ENCODE assay signal across 1 cellular context in the genomic region with DNA sequence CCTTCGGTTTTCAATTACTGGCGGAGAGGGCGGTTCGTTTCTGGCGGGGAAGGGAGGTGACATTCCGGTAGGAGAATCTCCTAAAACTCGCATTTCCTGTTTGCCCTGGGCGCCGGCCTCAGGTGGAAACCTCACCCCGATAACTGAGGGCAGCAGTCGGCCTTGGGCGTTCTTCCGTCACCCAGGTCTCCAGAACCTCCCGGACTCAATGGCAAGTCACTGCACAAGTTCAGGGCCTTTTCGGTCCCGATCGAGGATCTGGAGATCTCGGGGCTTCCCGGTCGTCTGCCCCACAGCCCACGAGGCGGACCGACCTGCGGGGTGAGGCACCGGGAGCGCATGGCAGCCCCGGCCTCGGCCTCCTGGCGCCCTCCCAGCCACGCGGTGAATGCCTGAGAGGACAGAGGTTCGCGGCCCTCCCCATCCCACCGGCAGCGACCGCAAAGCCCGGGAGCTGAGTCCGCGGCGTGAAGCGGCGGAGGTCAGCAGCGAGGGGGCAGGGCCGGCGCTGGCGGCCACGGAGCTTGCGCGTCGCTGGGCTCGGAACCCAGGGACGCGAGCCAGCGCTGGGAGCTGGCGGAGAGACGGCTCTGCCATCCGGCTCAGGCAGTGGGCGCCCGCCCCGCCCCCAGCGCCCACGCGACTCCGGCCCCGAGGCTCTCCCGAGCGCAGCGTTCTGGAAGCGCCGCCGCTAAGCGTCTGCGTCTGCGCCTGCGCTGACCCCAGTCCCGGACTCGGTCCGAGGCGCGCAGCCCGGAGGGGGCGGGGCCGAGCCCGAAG.
TF ChIP-seq lines count a peak whose summit lies in the region.

No MANE protein-coding gene starts in this region.

TF ChIP-seq in HepG2, 621 proteins besides CTCF, POLR2A, EP300 and RAD21 (continued from another document and continues in another):
- TF ChIP-seq KIAA2018 (CRISPR knock-in tag; IDR thresholded peaks at IDR 0.05; ENCODE audit: borderline replicate concordance): no peak
- TF ChIP-seq, protein P1, sequence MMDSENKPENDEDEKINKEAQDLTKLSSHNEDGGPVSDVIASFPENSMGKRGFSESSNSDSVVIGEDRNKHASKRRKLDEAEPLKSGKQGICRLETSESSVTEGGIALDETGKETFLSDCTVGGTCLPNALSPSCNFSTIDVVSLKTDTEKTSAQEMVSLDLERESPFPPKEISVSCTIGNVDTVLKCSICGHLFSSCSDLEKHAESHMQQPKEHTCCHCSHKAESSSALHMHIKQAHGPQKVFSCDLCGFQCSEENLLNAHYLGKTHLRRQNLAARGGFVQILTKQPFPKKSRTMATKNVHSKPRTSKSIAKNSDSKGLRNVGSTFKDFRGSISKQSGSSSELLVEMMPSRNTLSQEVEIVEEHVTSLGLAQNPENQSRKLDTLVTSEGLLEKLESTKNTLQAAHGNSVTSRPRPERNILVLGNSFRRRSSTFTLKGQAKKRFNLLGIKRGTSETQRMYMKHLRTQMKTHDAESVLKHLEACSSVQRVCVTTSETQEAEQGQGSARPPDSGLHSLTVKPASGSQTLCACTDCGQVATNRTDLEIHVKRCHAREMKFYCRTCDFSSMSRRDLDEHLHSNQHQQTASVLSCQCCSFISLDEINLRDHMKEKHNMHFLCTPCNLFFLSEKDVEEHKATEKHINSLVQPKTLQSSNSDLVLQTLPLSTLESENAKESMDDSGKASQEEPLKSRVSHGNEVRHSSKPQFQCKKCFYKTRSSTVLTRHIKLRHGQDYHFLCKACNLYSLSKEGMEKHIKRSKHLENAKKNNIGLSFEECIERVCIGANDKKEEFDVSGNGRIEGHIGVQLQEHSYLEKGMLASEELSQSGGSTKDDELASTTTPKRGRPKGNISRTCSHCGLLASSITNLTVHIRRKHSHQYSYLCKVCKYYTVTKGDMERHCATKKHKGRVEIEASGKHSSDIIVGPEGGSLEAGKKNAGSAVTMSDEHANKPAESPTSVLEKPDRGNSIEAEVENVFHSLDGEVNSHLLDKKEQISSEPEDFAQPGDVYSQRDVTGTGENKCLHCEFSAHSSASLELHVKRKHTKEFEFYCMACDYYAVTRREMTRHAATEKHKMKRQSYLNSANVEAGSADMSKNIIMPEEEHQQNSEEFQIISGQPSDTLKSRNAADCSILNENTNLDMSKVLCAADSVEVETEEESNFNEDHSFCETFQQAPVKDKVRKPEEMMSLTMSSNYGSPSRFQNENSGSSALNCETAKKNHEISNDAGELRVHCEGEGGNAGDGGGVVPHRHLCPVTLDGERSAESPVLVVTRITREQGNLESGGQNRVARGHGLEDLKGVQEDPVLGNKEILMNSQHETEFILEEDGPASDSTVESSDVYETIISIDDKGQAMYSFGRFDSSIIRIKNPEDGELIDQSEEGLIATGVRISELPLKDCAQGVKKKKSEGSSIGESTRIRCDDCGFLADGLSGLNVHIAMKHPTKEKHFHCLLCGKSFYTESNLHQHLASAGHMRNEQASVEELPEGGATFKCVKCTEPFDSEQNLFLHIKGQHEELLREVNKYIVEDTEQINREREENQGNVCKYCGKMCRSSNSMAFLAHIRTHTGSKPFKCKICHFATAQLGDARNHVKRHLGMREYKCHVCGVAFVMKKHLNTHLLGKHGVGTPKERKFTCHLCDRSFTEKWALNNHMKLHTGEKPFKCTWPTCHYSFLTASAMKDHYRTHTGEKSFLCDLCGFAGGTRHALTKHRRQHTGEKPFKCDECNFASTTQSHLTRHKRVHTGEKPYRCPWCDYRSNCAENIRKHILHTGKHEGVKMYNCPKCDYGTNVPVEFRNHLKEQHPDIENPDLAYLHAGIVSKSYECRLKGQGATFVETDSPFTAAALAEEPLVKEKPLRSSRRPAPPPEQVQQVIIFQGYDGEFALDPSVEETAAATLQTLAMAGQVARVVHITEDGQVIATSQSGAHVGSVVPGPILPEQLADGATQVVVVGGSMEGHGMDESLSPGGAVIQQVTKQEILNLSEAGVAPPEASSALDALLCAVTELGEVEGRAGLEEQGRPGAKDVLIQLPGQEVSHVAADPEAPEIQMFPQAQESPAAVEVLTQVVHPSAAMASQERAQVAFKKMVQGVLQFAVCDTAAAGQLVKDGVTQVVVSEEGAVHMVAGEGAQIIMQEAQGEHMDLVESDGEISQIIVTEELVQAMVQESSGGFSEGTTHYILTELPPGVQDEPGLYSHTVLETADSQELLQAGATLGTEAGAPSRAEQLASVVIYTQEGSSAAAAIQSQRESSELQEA (CRISPR knock-in tag; IDR thresholded peaks at IDR 0.05; ENCODE audit: not compliant biosample characterization): peak; percentile 74
- TF ChIP-seq, protein P2, sequence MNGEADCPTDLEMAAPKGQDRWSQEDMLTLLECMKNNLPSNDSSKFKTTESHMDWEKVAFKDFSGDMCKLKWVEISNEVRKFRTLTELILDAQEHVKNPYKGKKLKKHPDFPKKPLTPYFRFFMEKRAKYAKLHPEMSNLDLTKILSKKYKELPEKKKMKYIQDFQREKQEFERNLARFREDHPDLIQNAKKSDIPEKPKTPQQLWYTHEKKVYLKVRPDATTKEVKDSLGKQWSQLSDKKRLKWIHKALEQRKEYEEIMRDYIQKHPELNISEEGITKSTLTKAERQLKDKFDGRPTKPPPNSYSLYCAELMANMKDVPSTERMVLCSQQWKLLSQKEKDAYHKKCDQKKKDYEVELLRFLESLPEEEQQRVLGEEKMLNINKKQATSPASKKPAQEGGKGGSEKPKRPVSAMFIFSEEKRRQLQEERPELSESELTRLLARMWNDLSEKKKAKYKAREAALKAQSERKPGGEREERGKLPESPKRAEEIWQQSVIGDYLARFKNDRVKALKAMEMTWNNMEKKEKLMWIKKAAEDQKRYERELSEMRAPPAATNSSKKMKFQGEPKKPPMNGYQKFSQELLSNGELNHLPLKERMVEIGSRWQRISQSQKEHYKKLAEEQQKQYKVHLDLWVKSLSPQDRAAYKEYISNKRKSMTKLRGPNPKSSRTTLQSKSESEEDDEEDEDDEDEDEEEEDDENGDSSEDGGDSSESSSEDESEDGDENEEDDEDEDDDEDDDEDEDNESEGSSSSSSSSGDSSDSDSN (CRISPR knock-in tag; IDR thresholded peaks at IDR 0.05): peak; percentile 86
- no peak for TF ChIP-seq AKNA (CRISPR knock-in tag; IDR thresholded peaks at IDR 0.05; ENCODE audit: borderline replicate concordance)
- peak; percentile 58; the same call in 1 of the 2 replicates for TF ChIP-seq RERE (CRISPR knock-in tag; IDR thresholded peaks at IDR 0.05; ENCODE audit: low read depth)
- no peak for TF ChIP-seq ZNF839 (CRISPR knock-in tag; IDR thresholded peaks at IDR 0.05; ENCODE audit: borderline replicate concordance)
- peak; percentile 84; the same call in 1 of the 2 replicates for TF ChIP-seq NFATC3 (CRISPR knock-in tag; IDR thresholded peaks at IDR 0.05)
- TF ChIP-seq STAG1 (CRISPR knock-in tag; IDR thresholded peaks at IDR 0.05): no peak
- 0 out of 2 replicates have a peak, but pooled peaks have one; percentile 35 for TF ChIP-seq ZFP36L1 (CRISPR knock-in tag; IDR thresholded peaks at IDR 0.05)
- no peak for TF ChIP-seq ZFP82 (CRISPR knock-in tag; IDR thresholded peaks at IDR 0.05; ENCODE audit: borderline replicate concordance)
